In the genomic region with DNA sequence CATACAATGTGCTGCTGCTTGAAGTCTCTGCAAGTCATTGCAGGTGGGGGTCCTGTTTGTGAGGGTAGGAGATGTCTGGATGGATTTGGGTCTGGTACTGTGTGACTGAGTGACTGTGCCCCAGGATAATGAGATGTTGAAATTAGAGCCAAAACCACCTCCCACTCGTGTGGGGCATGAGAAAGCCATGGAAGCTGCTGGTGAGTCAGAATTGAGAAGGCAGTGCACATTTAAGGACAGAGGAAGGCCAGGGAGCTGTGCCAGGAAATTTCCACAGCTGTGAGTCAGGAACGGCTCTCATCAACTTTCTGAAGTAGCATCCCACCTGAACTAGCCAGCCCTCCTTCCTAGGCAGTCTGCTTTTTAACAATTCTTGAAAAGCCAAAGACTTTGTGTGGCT, we compare ENCODE assay signal across 1 cellular context.
TF ChIP-seq lines count a peak whose summit lies in the region.

No MANE protein-coding gene starts in this region.

TF ChIP-seq in IMR-90, 13 proteins besides CTCF, POLR2A, EP300 and RAD21 (continued from another document):
- TF ChIP-seq, protein P1, sequence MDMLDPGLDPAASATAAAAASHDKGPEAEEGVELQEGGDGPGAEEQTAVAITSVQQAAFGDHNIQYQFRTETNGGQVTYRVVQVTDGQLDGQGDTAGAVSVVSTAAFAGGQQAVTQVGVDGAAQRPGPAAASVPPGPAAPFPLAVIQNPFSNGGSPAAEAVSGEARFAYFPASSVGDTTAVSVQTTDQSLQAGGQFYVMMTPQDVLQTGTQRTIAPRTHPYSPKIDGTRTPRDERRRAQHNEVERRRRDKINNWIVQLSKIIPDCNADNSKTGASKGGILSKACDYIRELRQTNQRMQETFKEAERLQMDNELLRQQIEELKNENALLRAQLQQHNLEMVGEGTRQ (IDR thresholded peaks at IDR 0.05; ENCODE audit: low read depth, low read length) = no peak
- peak; percentile 59; the same call in 1 of the 2 replicates for TF ChIP-seq BHLHE40 (IDR thresholded peaks at IDR 0.05; ENCODE audit: low read depth, low read length)
- TF ChIP-seq MAZ (IDR thresholded peaks at IDR 0.05; ENCODE audit: borderline replicate concordance, low read depth, low read length) = peak; percentile 59
- no peak for TF ChIP-seq RFX5 (IDR thresholded peaks at IDR 0.05; ENCODE audit: low read depth, low read length)
- TF ChIP-seq, protein P2, sequence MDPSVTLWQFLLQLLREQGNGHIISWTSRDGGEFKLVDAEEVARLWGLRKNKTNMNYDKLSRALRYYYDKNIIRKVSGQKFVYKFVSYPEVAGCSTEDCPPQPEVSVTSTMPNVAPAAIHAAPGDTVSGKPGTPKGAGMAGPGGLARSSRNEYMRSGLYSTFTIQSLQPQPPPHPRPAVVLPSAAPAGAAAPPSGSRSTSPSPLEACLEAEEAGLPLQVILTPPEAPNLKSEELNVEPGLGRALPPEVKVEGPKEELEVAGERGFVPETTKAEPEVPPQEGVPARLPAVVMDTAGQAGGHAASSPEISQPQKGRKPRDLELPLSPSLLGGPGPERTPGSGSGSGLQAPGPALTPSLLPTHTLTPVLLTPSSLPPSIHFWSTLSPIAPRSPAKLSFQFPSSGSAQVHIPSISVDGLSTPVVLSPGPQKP (IDR thresholded peaks at IDR 0.05; ENCODE audit: borderline replicate concordance, low read depth, low read length) = no peak
- TF ChIP-seq CEBPB (IDR thresholded peaks at IDR 0.05; ENCODE audit: low read depth, low read length) = peak; percentile 61
- no peak for TF ChIP-seq MXI1 (IDR thresholded peaks at IDR 0.05; ENCODE audit: borderline replicate concordance, low read depth, low read length)
